Comparison of ENCODE assay signal across 1 cellular context in the genomic region with DNA sequence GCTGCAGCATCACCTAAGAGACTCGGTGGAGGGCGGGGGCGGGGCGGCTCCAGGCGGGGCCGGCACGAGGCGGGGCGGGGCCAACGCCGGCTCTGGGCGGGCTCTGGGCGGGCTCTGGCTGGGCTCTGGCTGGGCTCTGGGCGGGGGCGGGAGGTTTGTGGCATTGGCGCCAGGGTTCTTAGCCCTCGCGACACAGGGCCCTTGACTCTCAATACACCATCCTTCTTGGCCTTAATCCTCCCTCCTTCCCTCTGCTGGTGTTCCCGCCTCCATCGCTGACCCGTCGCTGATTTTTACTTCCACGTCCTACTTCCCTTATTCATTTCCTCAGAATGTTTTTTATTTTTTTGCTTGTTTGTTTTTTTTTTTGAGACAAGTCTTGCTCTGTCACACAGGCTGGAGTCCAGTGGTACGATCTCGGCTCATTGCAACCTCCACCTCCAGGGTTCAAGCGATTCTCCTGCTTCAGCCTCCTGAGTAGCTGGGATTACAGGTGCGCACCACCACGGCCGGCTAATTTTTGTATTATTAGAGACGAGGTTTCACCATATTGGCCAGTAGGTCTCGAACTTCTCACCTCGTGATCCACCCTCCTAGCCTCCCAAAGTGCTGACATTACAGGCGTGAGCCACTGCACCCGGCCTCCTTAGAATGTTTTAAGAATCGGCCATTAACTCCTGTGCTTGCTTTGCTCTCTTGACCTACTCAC.
TF ChIP-seq lines count a peak whose summit lies in the region.

A gene with protein sequence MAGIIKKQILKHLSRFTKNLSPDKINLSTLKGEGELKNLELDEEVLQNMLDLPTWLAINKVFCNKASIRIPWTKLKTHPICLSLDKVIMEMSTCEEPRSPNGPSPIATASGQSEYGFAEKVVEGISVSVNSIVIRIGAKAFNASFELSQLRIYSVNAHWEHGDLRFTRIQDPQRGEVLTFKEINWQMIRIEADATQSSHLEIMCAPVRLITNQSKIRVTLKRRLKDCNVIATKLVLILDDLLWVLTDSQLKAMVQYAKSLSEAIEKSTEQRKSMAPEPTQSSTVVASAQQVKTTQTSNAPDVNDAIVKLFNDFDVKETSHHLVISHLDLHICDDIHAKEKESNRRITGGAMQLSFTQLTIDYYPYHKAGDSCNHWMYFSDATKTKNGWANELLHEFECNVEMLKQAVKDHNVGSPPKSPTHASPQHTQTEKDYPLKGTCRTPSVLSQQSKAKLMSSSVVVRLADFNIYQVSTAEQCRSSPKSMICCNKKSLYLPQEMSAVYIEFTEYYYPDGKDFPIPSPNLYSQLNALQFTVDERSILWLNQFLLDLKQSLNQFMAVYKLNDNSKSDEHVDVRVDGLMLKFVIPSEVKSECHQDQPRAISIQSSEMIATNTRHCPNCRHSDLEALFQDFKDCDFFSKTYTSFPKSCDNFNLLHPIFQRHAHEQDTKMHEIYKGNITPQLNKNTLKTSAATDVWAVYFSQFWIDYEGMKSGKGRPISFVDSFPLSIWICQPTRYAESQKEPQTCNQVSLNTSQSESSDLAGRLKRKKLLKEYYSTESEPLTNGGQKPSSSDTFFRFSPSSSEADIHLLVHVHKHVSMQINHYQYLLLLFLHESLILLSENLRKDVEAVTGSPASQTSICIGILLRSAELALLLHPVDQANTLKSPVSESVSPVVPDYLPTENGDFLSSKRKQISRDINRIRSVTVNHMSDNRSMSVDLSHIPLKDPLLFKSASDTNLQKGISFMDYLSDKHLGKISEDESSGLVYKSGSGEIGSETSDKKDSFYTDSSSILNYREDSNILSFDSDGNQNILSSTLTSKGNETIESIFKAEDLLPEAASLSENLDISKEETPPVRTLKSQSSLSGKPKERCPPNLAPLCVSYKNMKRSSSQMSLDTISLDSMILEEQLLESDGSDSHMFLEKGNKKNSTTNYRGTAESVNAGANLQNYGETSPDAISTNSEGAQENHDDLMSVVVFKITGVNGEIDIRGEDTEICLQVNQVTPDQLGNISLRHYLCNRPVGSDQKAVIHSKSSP (N-terminal part only) (minus strand): TSS at position 24 of the 709 bp plus-strand sequence. CDS start 239 bp downstream, outside the sequence.

TF ChIP-seq in K562, 482 proteins besides CTCF, POLR2A, EP300 and RAD21 (continued from another document):
- TF ChIP-seq ZBTB40 (IDR thresholded peaks at IDR 0.05) (peak; percentile 33; the same call in 1 of the 2 replicates), ZBTB40 (CRISPR knock-in tag; IDR thresholded peaks at IDR 0.05) (no peak), EGR1 (conservative IDR thresholded peaks at IDR 0.05) (peak; percentile 80), PHB2 (IDR thresholded peaks at IDR 0.05; ENCODE audit: low read depth) (peak; percentile 46; the same call in 1 of the 2 replicates), ZNF146 (CRISPR knock-in tag; IDR thresholded peaks at IDR 0.05; ENCODE audit: unreplicated experiment) (no peak), CCNT2 (IDR thresholded peaks at IDR 0.05; ENCODE audit: borderline replicate concordance, extremely low read depth, insufficient read length, low read depth, low read length) (peak; percentile 6), KAT7 (CRISPR knock-in tag; IDR thresholded peaks at IDR 0.05; ENCODE audit: borderline replicate concordance) (no peak), CSDE1 (IDR thresholded peaks at IDR 0.05) (no peak; a peak in 1 of 4 replicates), POLR2H (tag; IDR thresholded peaks at IDR 0.05; ENCODE audit: low read depth) (peak; percentile 68), ZNF766 (CRISPR knock-in tag; conservative IDR thresholded peaks at IDR 0.05) (0 out of 2 replicates have a peak, but pooled peaks have one; percentile 32), GABPB1 (CRISPR knock-in tag; IDR thresholded peaks at IDR 0.05) (0 out of 2 replicates have a peak, but pooled peaks have one; percentile 1), NELFE (IDR thresholded peaks at IDR 0.05; ENCODE audit: insufficient read depth, insufficient read length) (no peak), NR2C1 (IDR thresholded peaks at IDR 0.05) (no peak), NR2C1 (tag; IDR thresholded peaks at IDR 0.05) (no peak), NFRKB (IDR thresholded peaks at IDR 0.05; ENCODE audit: low read depth) (0 out of 2 replicates have a peak, but pooled peaks have one; percentile 29), ETV5 (CRISPR knock-in tag; IDR thresholded peaks at IDR 0.05; ENCODE audit: low read depth) (no peak), MYNN (IDR thresholded peaks at IDR 0.05) (0 out of 2 replicates have a peak, but pooled peaks have one; percentile 40), MYNN (CRISPR knock-in tag; IDR thresholded peaks at IDR 0.05) (no peak), SMARCA5 (IDR thresholded peaks at IDR 0.05) (peak; percentile 78), SMARCB1 (IDR thresholded peaks at IDR 0.05; ENCODE audit: insufficient read length, low read depth) (no peak), RB1 (IDR thresholded peaks at IDR 0.05; ENCODE audit: low read depth) (0 out of 2 replicates have a peak, but pooled peaks have one; percentile 1), ZNF586 (CRISPR knock-in tag; conservative IDR thresholded peaks at IDR 0.05) (no peak), HDGF (IDR thresholded peaks at IDR 0.05) (peak; percentile 79; the same call in 1 of the 2 replicates), DACH1 (IDR thresholded peaks at IDR 0.05; ENCODE audit: partially characterized antibody) (no peak), SP1 (CRISPR knock-in tag; IDR thresholded peaks at IDR 0.05) (no peak), ZNF740 (CRISPR knock-in tag; IDR thresholded peaks at IDR 0.05) (no peak), ZNF740 (tag; IDR thresholded peaks at IDR 0.05) (no peak)
- TF ChIP-seq, protein P1, sequence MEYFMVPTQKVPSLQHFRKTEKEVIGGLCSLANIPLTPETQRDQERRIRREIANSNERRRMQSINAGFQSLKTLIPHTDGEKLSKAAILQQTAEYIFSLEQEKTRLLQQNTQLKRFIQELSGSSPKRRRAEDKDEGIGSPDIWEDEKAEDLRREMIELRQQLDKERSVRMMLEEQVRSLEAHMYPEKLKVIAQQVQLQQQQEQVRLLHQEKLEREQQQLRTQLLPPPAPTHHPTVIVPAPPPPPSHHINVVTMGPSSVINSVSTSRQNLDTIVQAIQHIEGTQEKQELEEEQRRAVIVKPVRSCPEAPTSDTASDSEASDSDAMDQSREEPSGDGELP (CRISPR knock-in tag; IDR thresholded peaks at IDR 0.05; ENCODE audit: borderline replicate concordance) = peak; percentile 19; the same call in 1 of the 2 replicates
- TF ChIP-seq, protein P2, sequence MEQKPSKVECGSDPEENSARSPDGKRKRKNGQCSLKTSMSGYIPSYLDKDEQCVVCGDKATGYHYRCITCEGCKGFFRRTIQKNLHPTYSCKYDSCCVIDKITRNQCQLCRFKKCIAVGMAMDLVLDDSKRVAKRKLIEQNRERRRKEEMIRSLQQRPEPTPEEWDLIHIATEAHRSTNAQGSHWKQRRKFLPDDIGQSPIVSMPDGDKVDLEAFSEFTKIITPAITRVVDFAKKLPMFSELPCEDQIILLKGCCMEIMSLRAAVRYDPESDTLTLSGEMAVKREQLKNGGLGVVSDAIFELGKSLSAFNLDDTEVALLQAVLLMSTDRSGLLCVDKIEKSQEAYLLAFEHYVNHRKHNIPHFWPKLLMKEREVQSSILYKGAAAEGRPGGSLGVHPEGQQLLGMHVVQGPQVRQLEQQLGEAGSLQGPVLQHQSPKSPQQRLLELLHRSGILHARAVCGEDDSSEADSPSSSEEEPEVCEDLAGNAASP (IDR thresholded peaks at IDR 0.05) = no peak
- TF ChIP-seq, protein P3, sequence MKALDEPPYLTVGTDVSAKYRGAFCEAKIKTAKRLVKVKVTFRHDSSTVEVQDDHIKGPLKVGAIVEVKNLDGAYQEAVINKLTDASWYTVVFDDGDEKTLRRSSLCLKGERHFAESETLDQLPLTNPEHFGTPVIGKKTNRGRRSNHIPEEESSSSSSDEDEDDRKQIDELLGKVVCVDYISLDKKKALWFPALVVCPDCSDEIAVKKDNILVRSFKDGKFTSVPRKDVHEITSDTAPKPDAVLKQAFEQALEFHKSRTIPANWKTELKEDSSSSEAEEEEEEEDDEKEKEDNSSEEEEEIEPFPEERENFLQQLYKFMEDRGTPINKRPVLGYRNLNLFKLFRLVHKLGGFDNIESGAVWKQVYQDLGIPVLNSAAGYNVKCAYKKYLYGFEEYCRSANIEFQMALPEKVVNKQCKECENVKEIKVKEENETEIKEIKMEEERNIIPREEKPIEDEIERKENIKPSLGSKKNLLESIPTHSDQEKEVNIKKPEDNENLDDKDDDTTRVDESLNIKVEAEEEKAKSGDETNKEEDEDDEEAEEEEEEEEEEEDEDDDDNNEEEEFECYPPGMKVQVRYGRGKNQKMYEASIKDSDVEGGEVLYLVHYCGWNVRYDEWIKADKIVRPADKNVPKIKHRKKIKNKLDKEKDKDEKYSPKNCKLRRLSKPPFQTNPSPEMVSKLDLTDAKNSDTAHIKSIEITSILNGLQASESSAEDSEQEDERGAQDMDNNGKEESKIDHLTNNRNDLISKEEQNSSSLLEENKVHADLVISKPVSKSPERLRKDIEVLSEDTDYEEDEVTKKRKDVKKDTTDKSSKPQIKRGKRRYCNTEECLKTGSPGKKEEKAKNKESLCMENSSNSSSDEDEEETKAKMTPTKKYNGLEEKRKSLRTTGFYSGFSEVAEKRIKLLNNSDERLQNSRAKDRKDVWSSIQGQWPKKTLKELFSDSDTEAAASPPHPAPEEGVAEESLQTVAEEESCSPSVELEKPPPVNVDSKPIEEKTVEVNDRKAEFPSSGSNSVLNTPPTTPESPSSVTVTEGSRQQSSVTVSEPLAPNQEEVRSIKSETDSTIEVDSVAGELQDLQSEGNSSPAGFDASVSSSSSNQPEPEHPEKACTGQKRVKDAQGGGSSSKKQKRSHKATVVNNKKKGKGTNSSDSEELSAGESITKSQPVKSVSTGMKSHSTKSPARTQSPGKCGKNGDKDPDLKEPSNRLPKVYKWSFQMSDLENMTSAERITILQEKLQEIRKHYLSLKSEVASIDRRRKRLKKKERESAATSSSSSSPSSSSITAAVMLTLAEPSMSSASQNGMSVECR (CRISPR knock-in tag; IDR thresholded peaks at IDR 0.05) = no peak
- TF ChIP-seq, protein P4, sequence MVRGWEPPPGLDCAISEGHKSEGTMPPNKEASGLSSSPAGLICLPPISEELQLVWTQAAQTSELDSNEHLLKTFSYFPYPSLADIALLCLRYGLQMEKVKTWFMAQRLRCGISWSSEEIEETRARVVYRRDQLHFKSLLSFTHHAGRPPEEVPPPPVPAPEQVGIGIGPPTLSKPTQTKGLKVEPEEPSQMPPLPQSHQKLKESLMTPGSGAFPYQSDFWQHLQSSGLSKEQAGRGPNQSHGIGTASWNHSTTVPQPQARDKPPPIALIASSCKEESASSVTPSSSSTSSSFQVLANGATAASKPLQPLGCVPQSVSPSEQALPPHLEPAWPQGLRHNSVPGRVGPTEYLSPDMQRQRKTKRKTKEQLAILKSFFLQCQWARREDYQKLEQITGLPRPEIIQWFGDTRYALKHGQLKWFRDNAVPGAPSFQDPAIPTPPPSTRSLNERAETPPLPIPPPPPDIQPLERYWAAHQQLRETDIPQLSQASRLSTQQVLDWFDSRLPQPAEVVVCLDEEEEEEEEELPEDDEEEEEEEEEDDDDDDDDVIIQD (CRISPR knock-in tag; IDR thresholded peaks at IDR 0.05) = no peak
